ENCODE assay signal across 18 cellular contexts in the genomic region with DNA sequence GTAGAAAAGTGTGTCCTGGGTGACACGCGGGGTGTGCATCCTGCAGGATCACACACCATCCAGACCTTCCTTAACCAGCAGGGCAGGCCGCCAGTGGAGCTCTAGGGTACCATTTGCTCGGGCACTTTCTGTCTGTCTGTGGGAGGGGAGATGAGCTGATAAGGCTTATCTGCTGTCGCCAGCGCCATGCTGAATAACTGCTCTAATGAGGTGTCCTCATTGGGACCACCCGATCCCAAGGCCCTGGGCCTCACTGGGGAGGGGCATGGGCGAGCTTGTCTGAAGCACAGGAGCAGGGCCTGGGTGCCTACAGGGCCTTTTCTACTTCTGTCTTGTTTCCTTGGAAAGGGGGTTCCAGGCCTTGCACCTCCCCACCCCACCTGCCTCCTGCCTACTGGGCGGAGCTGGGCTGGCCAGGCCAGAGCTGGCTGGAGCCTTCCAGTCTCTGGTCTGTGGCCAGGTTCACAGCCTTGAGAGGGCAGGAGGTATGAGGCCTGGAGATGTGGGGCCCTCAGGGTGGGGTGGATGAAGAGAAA. TPM values are rescaled to one million over a fixed set of nuclear protein-coding genes. Genes with fewer than 3 reads are reported as not detected.
A peak's percentile ranks its signal among the peaks of the same experiment; 100 is the strongest.
DNase-seq lines count a peak whose midpoint lies in the region; ATAC-seq and TF ChIP-seq lines count a peak whose summit lies in the region.
"Had no signal": no experiment of that assay in that cellular context is flagged by ENCODE, and none has a peak within 500 bp of the region (broad histone marks: within the 10 kb centered on the region; RNA-seq: fewer than 3 reads in every experiment).

No MANE protein-coding gene starts in this region.

- H3K79me2 ChIP-seq in OCI-LY7 (ENCODE audit: insufficient read depth, low read depth, low read length), result no peaks in the 10 kb centered on the region

- peaks cover 7% of the 10 kb centered on the region for H3K4me1 Mint-ChIP-seq in T-helper 1 cell treated with Interleukin-12 subunit alpha and Interleukin-12 subunit beta and Interleukin-4 antibody, amounts not matched to agents 30 μg/mL and 1 μg/mL, for 36 hours (ENCODE audit: low read depth)

- no peak for TF ChIP-seq EP300 in suprapubic skin (IDR thresholded peaks at IDR 0.05)

- POLR2A ChIA-PET in OCI-LY7 (lab: Charles Lee), result no interaction called here

- TF ChIP-seq CTCF in suprapubic skin (IDR thresholded peaks at IDR 0.05) (no peak), OCI-LY7 (conservative IDR thresholded peaks at IDR 0.05; ENCODE audit: low read length) (no peak)

- intact Hi-C loops in OCI-LY7 (cut with micrococcal nuclease; ENCODE audit: unreplicated experiment), result loop anchor here (5.0 kb wide), 2 partner anchors 268 to 398 kb away; no protein-coding TSS in a partner anchor

- CTCF ChIA-PET in OCI-LY7 (lab: Charles Lee; ENCODE audit: unreplicated experiment), result no interaction called here

- 85% methylated on average over 7 of the region's 9 CpGs for WGBS in suprapubic skin

- TF ChIP-seq POLR2A in suprapubic skin (IDR thresholded peaks at IDR 0.05), result no peak

- no peaks in the 10 kb centered on the region for H4K20me1 ChIP-seq in OCI-LY7 (ENCODE audit: insufficient read depth, low read length)

- H3K9ac ChIP-seq in iPS-15b (ENCODE audit: low read depth, low read length), result no peak overlapping the region
- H3K9ac ChIP-seq: KMS-11 had no signal

- no TSS peak for BruUV-seq in OCI-LY7 (replicated peaks; lab: Mats Ljungman, UMichigan)

- H3K27ac Mint-ChIP-seq in T-helper 1 cell treated with Interleukin-12 subunit alpha and Interleukin-12 subunit beta and Interleukin-4 antibody, amounts not matched to agents 30 μg/mL and 1 μg/mL, for 36 hours, result no peak overlapping the region
- H3K27ac Mint-ChIP-seq: activated naive CD8-positive, alpha-beta T cell treated with anti-CD3 and anti-CD28 coated beads, Interleukin-2, amount 10 ng/mL, durations not matched to agents 7 days and 5 days; nephron progenitor cell had no signal

- peaks cover 76% of the 10 kb centered on the region for H3K27me3 Mint-ChIP-seq in T-helper 1 cell treated with Interleukin-12 subunit alpha and Interleukin-12 subunit beta and Interleukin-4 antibody, amounts not matched to agents 30 μg/mL and 1 μg/mL, for 36 hours (ENCODE audit: low read depth)

- no peak for ATAC-seq in GM18858 (IDR thresholded peaks at IDR 0.05; ENCODE audit: unreplicated experiment)
- ATAC-seq: stimulated activated naive CD8-positive, alpha-beta T cell treated with anti-CD3 and anti-CD28 coated beads, Interleukin-15, Interleukin-2, amounts not matched to agents 100 U/mL and 50 U/mL, for 24 hours had no signal

- peaks cover 81% of the 10 kb centered on the region for H3K27me3 ChIP-seq in iPS-15b (ENCODE audit: control insufficient read depth, insufficient read depth, low read length)
- peaks cover 100% of the 10 kb centered on the region for H3K27me3 ChIP-seq in suprapubic skin

- no peaks in the 10 kb centered on the region for H3K9me3 Mint-ChIP-seq in T-helper 1 cell treated with Interleukin-12 subunit alpha and Interleukin-12 subunit beta and Interleukin-4 antibody, amounts not matched to agents 30 μg/mL and 1 μg/mL, for 36 hours
- H3K9me3 Mint-ChIP-seq: activated naive CD8-positive, alpha-beta T cell treated with anti-CD3 and anti-CD28 coated beads, Interleukin-2, amount 10 ng/mL, durations not matched to agents 7 days and 5 days; nephron progenitor cell had no signal

- no peak overlapping the region for H2AFZ ChIP-seq in OCI-LY7 (ENCODE audit: low read length)

- H3K27ac ChIP-seq in suprapubic skin (no peak overlapping the region), OCI-LY7 (ENCODE audit: low read depth, low read length, poor library complexity, severe bottlenecking) (no peak overlapping the region)
- H3K27ac ChIP-seq: epithelial cell of prostate, KMS-11 had no signal

- DNase-seq in T-helper 1 cell (no peak), SK-N-DZ (ENCODE audit: low spot score) (peak; percentile 95), suprapubic skin (ENCODE audit: low spot score in 2 of 2) (peak; percentile 52 to 70), OCI-LY7 (ENCODE audit: low spot score) (no peak)
- no peak for DNase-seq in effector CD8-positive, alpha-beta T cell (lab: John Stamatoyannopoulos, UW)
- DNase-seq: central memory CD4-positive, alpha-beta T cell; COR-L47; GOT3; kidney glomerular epithelial cell; NCI-H2029 treated with DMSO at 0.1 percent for 48 hours; nephron progenitor cell; stimulated activated naive CD8-positive, alpha-beta T cell treated with anti-CD3 and anti-CD28 coated beads, Interleukin-15, Interleukin-2, amounts not matched to agents 100 U/mL and 50 U/mL, for 24 hours had no signal

- peak overlapping the region; percentile 31 for H3K4me3 Mint-ChIP-seq in T-helper 1 cell treated with Interleukin-12 subunit alpha and Interleukin-12 subunit beta and Interleukin-4 antibody, amounts not matched to agents 30 μg/mL and 1 μg/mL, for 36 hours

- peak overlapping the region; percentile 18 for H3K4me3 ChIP-seq in iPS-15b (ENCODE audit: low read depth, low read length)
- no peak overlapping the region for H3K4me3 ChIP-seq in suprapubic skin
- no peak overlapping the region for H3K4me3 ChIP-seq in OCI-LY7 (ENCODE audit: low read depth, low read length, poor library complexity, severe bottlenecking)

- H3K4me2 ChIP-seq in OCI-LY7 (ENCODE audit: low read length), result no peak overlapping the region
- H3K4me2 ChIP-seq: KMS-11 had no signal

- no peaks in the 10 kb centered on the region for H3K36me3 ChIP-seq in iPS-15b (ENCODE audit: control insufficient read depth, insufficient read depth, low read length)
- no peaks in the 10 kb centered on the region for H3K36me3 ChIP-seq in suprapubic skin
- H3K36me3 ChIP-seq in OCI-LY7 (ENCODE audit: insufficient read depth, low read length), result no peaks in the 10 kb centered on the region

- H3K9me3 ChIP-seq in iPS-15b (ENCODE audit: control insufficient read depth, insufficient read depth, low read length) (no peaks in the 10 kb centered on the region), suprapubic skin (no peaks in the 10 kb centered on the region), OCI-LY7 (ENCODE audit: low read length) (no peaks in the 10 kb centered on the region)

- H3K36me3 Mint-ChIP-seq in T-helper 1 cell treated with Interleukin-12 subunit alpha and Interleukin-12 subunit beta and Interleukin-4 antibody, amounts not matched to agents 30 μg/mL and 1 μg/mL, for 36 hours (ENCODE audit: low read depth), result no peaks in the 10 kb centered on the region
- H3K36me3 Mint-ChIP-seq: activated naive CD8-positive, alpha-beta T cell treated with anti-CD3 and anti-CD28 coated beads, Interleukin-2, amount 10 ng/mL, durations not matched to agents 7 days and 5 days had no signal

- H3K9me2 ChIP-seq in OCI-LY7 (ENCODE audit: insufficient read depth, low read length), result no peaks in the 10 kb centered on the region

- H3K4me1 ChIP-seq in iPS-15b (ENCODE audit: control insufficient read depth, insufficient read depth, low read length), result peaks cover 8% of the 10 kb centered on the region
- peaks cover 39% of the 10 kb centered on the region for H3K4me1 ChIP-seq in suprapubic skin
- no peaks in the 10 kb centered on the region for H3K4me1 ChIP-seq in OCI-LY7 (ENCODE audit: insufficient read depth, low read length, poor library complexity, severe bottlenecking)

RNA-seq across cellular contexts. Expression of a gene that starts 2.5 kb away (rescaled TPM):
- 116 and 129 TPM in 2 replicates for polyA plus RNA-seq in SK-N-DZ (2014; cell fraction: cytosol; rRNA removed)
- 130 and 136 TPM in 2 replicates for polyA plus RNA-seq in SK-N-DZ (2014; cell fraction: nucleus; rRNA removed)
- 10 to 100 TPM in 1 of 4 donors, 1 to 10 TPM in 3; 2.4 to 10.3 (median 5.4) TPM for total RNA-seq in suprapubic skin
- total RNA-seq in OCI-LY7 (2014; rRNA removed; shearing (Covaris generic)), result not detected in 2 replicates
- total RNA-seq in OCI-LY7 (2022), result not detected in 2 replicates
- total RNA-seq: activated naive CD8-positive, alpha-beta T cell treated with anti-CD3 and anti-CD28 coated beads, Interleukin-2, amount 10 ng/mL, durations not matched to agents 7 days and 5 days had no signal

RNA-seq across cellular contexts. Expression of a gene that starts 28.8 kb away (rescaled TPM):
- polyA plus RNA-seq in SK-N-DZ (2014; cell fraction: cytosol; rRNA removed), result not detected in 2 replicates
- not detected in 2 replicates for polyA plus RNA-seq in SK-N-DZ (2014; cell fraction: nucleus; rRNA removed)
- total RNA-seq in suprapubic skin (not detected), OCI-LY7 (2022) (not detected in 2 replicates)
- total RNA-seq in OCI-LY7 (2014; rRNA removed; shearing (Covaris generic)), result not detected in 2 replicates
- total RNA-seq: activated naive CD8-positive, alpha-beta T cell treated with anti-CD3 and anti-CD28 coated beads, Interleukin-2, amount 10 ng/mL, durations not matched to agents 7 days and 5 days had no signal

Comparison
In these comparisons a context has a peak if more than half of its experiments do, and no peak if none do; other contexts are left out.
1. DNase-seq: peak in SK-N-DZ (single experiment) and suprapubic skin (2 of 2); none in T-helper 1 cell (0 of 5), OCI-LY7 (single experiment) and effector CD8-positive, alpha-beta T cell (single experiment).